Comparison of ENCODE assay signal across 9 cellular contexts in the genomic region with DNA sequence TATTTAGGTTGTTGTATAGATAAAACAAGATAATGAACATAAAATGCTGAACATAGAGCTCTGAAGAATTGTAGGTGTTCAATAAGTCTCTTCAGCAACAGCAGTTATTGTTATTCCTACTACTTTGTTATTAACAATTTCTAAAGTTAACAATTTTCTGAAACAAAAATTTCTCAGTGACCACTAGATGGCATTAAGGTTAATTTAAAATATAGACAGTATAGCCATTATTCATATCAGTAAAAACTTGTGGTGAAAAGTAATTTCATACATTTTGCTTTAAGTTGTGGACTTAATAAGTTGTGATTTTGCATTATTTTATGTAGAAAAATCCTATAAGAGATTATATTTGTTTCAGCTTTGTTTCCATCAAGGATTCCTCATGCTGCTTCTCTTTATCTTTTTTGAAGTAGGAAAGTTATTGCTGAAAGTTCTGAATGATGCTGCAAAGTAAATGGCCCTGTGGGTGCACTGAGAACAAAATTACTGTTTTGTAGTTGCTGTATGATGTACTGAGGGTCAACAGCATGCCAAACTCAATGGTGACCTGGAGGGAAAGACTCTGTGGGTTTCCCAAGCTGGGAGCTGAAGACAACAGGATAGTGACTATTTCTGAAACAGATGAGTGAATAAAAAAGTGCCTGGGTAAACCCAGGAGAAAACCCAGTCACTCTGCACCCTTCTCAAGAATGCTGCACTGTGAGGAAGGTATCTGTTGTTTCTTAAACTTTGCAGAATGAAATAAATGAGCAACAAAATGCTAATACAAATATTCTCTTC.
A peak's percentile ranks its signal among the peaks of the same experiment; 100 is the strongest.
DNase-seq lines count a peak whose midpoint lies in the region; ATAC-seq, FAIRE-seq and TF ChIP-seq lines count a peak whose summit lies in the region.
"Had no signal": no experiment of that assay in that cellular context is flagged by ENCODE, and none has a peak within 500 bp of the region (broad histone marks: within the 10 kb centered on the region; RNA-seq: fewer than 3 reads in every experiment).

No MANE protein-coding gene starts in this region.

- H2AFZ ChIP-seq in astrocyte (ENCODE audit: low read depth, low read length) (no peak overlapping the region), parathyroid adenoma (no peak overlapping the region)

- H3K27ac Mint-ChIP-seq in astrocyte (ENCODE audit: unreplicated experiment) = no peak overlapping the region

- H4K20me1 ChIP-seq in astrocyte (ENCODE audit: insufficient read depth, low read length) = no peaks in the 10 kb centered on the region

- H3K4me3 ChIP-seq in astrocyte (ENCODE audit: insufficient read depth, low read depth, low read length) (no peak overlapping the region), parathyroid adenoma (ENCODE audit: low read depth, low read length) (no peak overlapping the region), coronary artery (no peak overlapping the region)
- H3K4me3 ChIP-seq: SJSA1 had no signal

- H3K36me3 ChIP-seq in astrocyte (ENCODE audit: insufficient read depth, low read length) (no peaks in the 10 kb centered on the region), parathyroid adenoma (ENCODE audit: control insufficient read depth, insufficient read depth, low read length) (no peaks in the 10 kb centered on the region)
- H3K36me3 ChIP-seq: SJSA1 had no signal

- TF ChIP-seq CTCF in astrocyte (IDR thresholded peaks at IDR 0.05; ENCODE audit: insufficient read depth, low read depth, low read length) (peak; percentile 22), parathyroid adenoma (IDR thresholded peaks at IDR 0.05) (peak; percentile 58), coronary artery (IDR thresholded peaks at IDR 0.05) (no peak)

- H3K79me2 ChIP-seq in astrocyte (ENCODE audit: insufficient read depth, low read length) (no peaks in the 10 kb centered on the region), parathyroid adenoma (no peaks in the 10 kb centered on the region)

- H3K36me3 Mint-ChIP-seq in astrocyte (ENCODE audit: low read depth, unreplicated experiment) = no peaks in the 10 kb centered on the region

- no peak overlapping the region for H3K4me3 Mint-ChIP-seq in astrocyte (ENCODE audit: unreplicated experiment)

- H3K9me3 ChIP-seq in astrocyte (ENCODE audit: insufficient read depth, low read depth, low read length) = peaks cover 6% of the 10 kb centered on the region
- no peaks in the 10 kb centered on the region for H3K9me3 ChIP-seq in parathyroid adenoma (ENCODE audit: control insufficient read depth, low read length)
- H3K9me3 ChIP-seq: SJSA1 had no signal

- H3K27ac ChIP-seq in astrocyte (ENCODE audit: low read depth, low read length) (no peak overlapping the region), parathyroid adenoma (no peak overlapping the region), coronary artery (no peak overlapping the region)
- H3K27ac ChIP-seq: SJSA1 had no signal

- H3K27me3 ChIP-seq in astrocyte (ENCODE audit: insufficient read depth, low read length) (no peaks in the 10 kb centered on the region), parathyroid adenoma (ENCODE audit: control insufficient read depth, insufficient read depth, low read length) (no peaks in the 10 kb centered on the region)
- H3K27me3 ChIP-seq: SJSA1 had no signal

- DNase-seq in NCI-H1417 (lab: John Stamatoyannopoulos, UW) (peak in 2 of 3 experiments; percentile 6 to 9), NCI-H1417 treated with DMSO at 0.1 percent for 48 hours (lab: John Stamatoyannopoulos, UW) (no peak), HTR-8/SVneo (ENCODE audit: insufficient read length, low spot score) (peak; percentile 5), astrocyte (ENCODE audit: low read depth) (no peak), COR-L47 (lab: John Stamatoyannopoulos, UW) (no peak), coronary artery (ENCODE audit: low spot score) (no peak)

- H3K4me2 ChIP-seq in astrocyte (ENCODE audit: low read length) (no peak overlapping the region), parathyroid adenoma (ENCODE audit: low read length) (no peak overlapping the region)

- H3K4me1 ChIP-seq in astrocyte (ENCODE audit: insufficient read depth, low read length) = no peaks in the 10 kb centered on the region
- H3K4me1 ChIP-seq in parathyroid adenoma = no peaks in the 10 kb centered on the region
- H3K4me1 ChIP-seq: SJSA1 had no signal

- FAIRE-seq in HTR-8/SVneo (lab: Jason Lieb, UNC) (no peak), astrocyte (lab: Jason Lieb, UNC) (no peak)

- peaks cover 5% of the 10 kb centered on the region for H3K27me3 Mint-ChIP-seq in astrocyte (ENCODE audit: low read depth, unreplicated experiment)

- no peaks in the 10 kb centered on the region for H3K4me1 Mint-ChIP-seq in astrocyte (ENCODE audit: low read depth, unreplicated experiment)

- H3K9ac ChIP-seq in astrocyte (ENCODE audit: low read length) (no peak overlapping the region), parathyroid adenoma (no peak overlapping the region)

- peaks cover 1% of the 10 kb centered on the region for H3K9me3 Mint-ChIP-seq in astrocyte (ENCODE audit: unreplicated experiment)

- no peak for ATAC-seq in GM21447 (IDR thresholded peaks at IDR 0.05; ENCODE audit: unreplicated experiment)

Comparison
In these comparisons a context has a peak if more than half of its experiments do, and no peak if none do; other contexts are left out.
1. DNase-seq: peak in NCI-H1417 (2 of 3) and HTR-8/SVneo (single experiment); none in NCI-H1417 treated with DMSO at 0.1 percent for 48 hours (single experiment), astrocyte (single experiment), COR-L47 (single experiment) and coronary artery (single experiment).